In the genomic region with DNA sequence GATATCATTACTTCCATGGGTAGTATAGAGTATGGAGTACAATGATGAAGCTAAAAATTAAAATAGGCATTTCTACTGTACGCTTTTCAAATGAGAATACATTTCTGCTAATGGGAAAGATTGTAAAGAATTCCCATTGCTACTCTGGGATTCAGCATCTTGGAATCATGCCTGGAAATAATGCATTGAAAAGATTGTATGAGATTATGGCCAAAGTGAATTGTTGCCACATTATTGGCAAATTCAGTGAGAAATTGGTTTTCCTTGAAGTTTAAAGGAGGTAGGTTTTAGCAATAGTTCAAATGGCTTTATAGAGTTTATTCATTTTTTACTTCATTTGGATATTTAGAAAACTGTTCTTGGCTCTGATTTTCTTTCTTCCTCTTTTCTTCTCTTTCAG, we compare ENCODE assay signal across 19 cellular contexts.
DNase-seq lines count a peak whose midpoint lies in the region; ATAC-seq and TF ChIP-seq lines count a peak whose summit lies in the region.
"Had no signal": no experiment of that assay in that cellular context is flagged by ENCODE, and none has a peak within 500 bp of the region (broad histone marks: within the 10 kb centered on the region; RNA-seq: fewer than 3 reads in every experiment).

No MANE protein-coding gene starts in this region.

- TF ChIP-seq CTCF in OCI-LY3 (IDR thresholded peaks at IDR 0.05; ENCODE audit: low read depth, low read length) (no peak), mesothelial cell of epicardium (IDR thresholded peaks at IDR 0.05; ENCODE audit: unreplicated experiment) (no peak)

- H3K36me3 ChIP-seq in OCI-LY3 (replicated peaks; ENCODE audit: low read depth, low read length): peaks cover 11% of the 10 kb centered on the region
- no peaks in the 10 kb centered on the region for H3K36me3 ChIP-seq in adipocyte (ENCODE audit: control insufficient read depth, insufficient read depth, low read length, severe bottlenecking)
- H3K36me3 ChIP-seq: BLaER1 treated with 17β-estradiol and CSF1 and Interleukin-3, amounts not matched to agents 10 nM and 100 nM had no signal

- H3K27me3 Mint-ChIP-seq in mesothelial cell of epicardium (ENCODE audit: low read depth): no peaks in the 10 kb centered on the region
- H3K27me3 Mint-ChIP-seq: B cell had no signal

- no peak for ATAC-seq in GM18907 (IDR thresholded peaks at IDR 0.05; ENCODE audit: unreplicated experiment)
- ATAC-seq: CD8-positive, alpha-beta T cell; HCT116; HepG2 had no signal

- peaks cover 19% of the 10 kb centered on the region for H3K36me3 Mint-ChIP-seq in mesothelial cell of epicardium
- H3K36me3 Mint-ChIP-seq: CD8-positive, alpha-beta T cell had no signal

- H2AFZ ChIP-seq in OCI-LY3 (ENCODE audit: low read depth, low read length): no peak overlapping the region

- H3K9me3 Mint-ChIP-seq in mesothelial cell of epicardium: peaks cover 16% of the 10 kb centered on the region
- H3K9me3 Mint-ChIP-seq: CD8-positive, alpha-beta T cell; HFFc6 had no signal

- DNase-seq in NCI-H1105 (lab: John Stamatoyannopoulos, UW): peak; percentile 1
- peak; percentile 34 for DNase-seq in adipocyte (ENCODE audit: low read depth)
- DNase-seq in mesothelial cell of epicardium (ENCODE audit: low spot score in 2 of 2, unreplicated experiment in 2 of 2): no peak
- DNase-seq in SK-N-DZ (ENCODE audit: low spot score): no peak
- no peak for DNase-seq in NCI-H2196 treated with DMSO at 0.1 percent for 48 hours (lab: John Stamatoyannopoulos, UW; ENCODE audit: unreplicated experiment)
- DNase-seq: 8988T; Calu3; CD8-positive, alpha-beta T cell; DMS79 treated with DMSO at 0.1 percent for 48 hours; GF-D8; GOT3; H7; HFFc6 had no signal

- H4K20me1 ChIP-seq in OCI-LY3 (ENCODE audit: insufficient read depth, low read length): no peaks in the 10 kb centered on the region
- H4K20me1 ChIP-seq: BLaER1 treated with 17β-estradiol and CSF1 and Interleukin-3, amounts not matched to agents 10 nM and 100 nM had no signal

- H3K4me2 ChIP-seq in OCI-LY3 (ENCODE audit: low read length): 0 out of 2 replicates have a peak overlapping the region, but pooled peaks have one; percentile 5
- H3K4me2 ChIP-seq: BLaER1 treated with 17β-estradiol and CSF1 and Interleukin-3, amounts not matched to agents 10 nM and 100 nM had no signal

- H3K9ac ChIP-seq in OCI-LY3 (ENCODE audit: low read length) (no peak overlapping the region), adipocyte (ENCODE audit: low read length) (no peak overlapping the region)
- H3K9ac ChIP-seq: BLaER1 treated with 17β-estradiol and CSF1 and Interleukin-3, amounts not matched to agents 10 nM and 100 nM had no signal

- H3K79me2 ChIP-seq in OCI-LY3 (ENCODE audit: low read length): no peaks in the 10 kb centered on the region

- peak overlapping the region; percentile 6 for H3K27ac Mint-ChIP-seq in mesothelial cell of epicardium
- H3K27ac Mint-ChIP-seq: B cell; CD8-positive, alpha-beta T cell; HFFc6 had no signal

- no peaks in the 10 kb centered on the region for H3K27me3 ChIP-seq in OCI-LY3 (ENCODE audit: low read depth, low read length)
- no peaks in the 10 kb centered on the region for H3K27me3 ChIP-seq in adipocyte (replicated peaks; ENCODE audit: control insufficient read depth, insufficient read depth, low read length)
- H3K27me3 ChIP-seq: BLaER1 treated with 17β-estradiol and CSF1 and Interleukin-3, amounts not matched to agents 10 nM and 100 nM had no signal

- H3K9me3 ChIP-seq in OCI-LY3 (ENCODE audit: insufficient read depth, low read length) (peaks cover 12% of the 10 kb centered on the region), adipocyte (ENCODE audit: control insufficient read depth, low read length) (no peaks in the 10 kb centered on the region)

- no peak overlapping the region for H3K4me3 ChIP-seq in OCI-LY3 (ENCODE audit: low read length)
- no peak overlapping the region for H3K4me3 ChIP-seq in adipocyte (ENCODE audit: low read length)
- H3K4me3 ChIP-seq: BLaER1 treated with 17β-estradiol and CSF1 and Interleukin-3, amounts not matched to agents 10 nM and 100 nM had no signal

- peaks cover 32% of the 10 kb centered on the region for H3K4me1 Mint-ChIP-seq in mesothelial cell of epicardium
- H3K4me1 Mint-ChIP-seq: B cell had no signal

- H3K27ac ChIP-seq in OCI-LY3 (ENCODE audit: low read length): no peak overlapping the region
- H3K27ac ChIP-seq: BLaER1 treated with 17β-estradiol and CSF1 and Interleukin-3, amounts not matched to agents 10 nM and 100 nM had no signal

- peaks cover 14% of the 10 kb centered on the region for H3K4me1 ChIP-seq in OCI-LY3 (ENCODE audit: low read length)
- H3K4me1 ChIP-seq in adipocyte (ENCODE audit: control insufficient read depth, insufficient read depth, low read length): no peaks in the 10 kb centered on the region
- H3K4me1 ChIP-seq: BLaER1 treated with 17β-estradiol and CSF1 and Interleukin-3, amounts not matched to agents 10 nM and 100 nM had no signal

- H3K4me3 Mint-ChIP-seq in mesothelial cell of epicardium: no peak overlapping the region
- H3K4me3 Mint-ChIP-seq: B cell; CD8-positive, alpha-beta T cell; HFFc6 had no signal

Comparison
In these comparisons a context has a peak if more than half of its experiments do, and no peak if none do; other contexts are left out.
1. DNase-seq: peak in NCI-H1105 (single experiment) and adipocyte (single experiment); none in mesothelial cell of epicardium (0 of 2), SK-N-DZ (single experiment) and NCI-H2196 treated with DMSO at 0.1 percent for 48 hours (single experiment).